In the genomic region with DNA sequence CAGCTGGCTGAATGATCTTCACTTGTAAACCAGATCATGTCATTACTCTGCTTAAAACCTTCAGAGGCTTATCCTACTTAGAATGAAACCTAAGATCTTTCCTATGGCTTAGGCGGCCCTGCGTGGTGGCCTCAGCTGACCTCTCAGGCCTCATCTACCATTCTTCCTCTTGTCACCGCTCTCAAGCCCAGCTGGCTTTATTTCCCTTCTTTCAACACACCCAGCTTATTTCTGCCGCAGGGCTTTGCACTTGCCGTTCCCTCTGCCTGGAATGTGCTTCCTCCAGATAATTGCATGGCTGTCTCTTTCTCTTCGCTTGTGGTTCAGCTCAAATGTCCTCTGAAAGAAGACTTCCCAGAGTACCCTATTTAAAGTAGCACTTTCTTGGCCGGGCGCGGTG, we compare ENCODE assay signal across 13 cellular contexts. TPM values are rescaled to one million over a fixed set of nuclear protein-coding genes. Genes with fewer than 3 reads are reported as not detected.
DNase-seq lines count a peak whose midpoint lies in the region; ATAC-seq, FAIRE-seq and TF ChIP-seq lines count a peak whose summit lies in the region.
"Had no signal": no experiment of that assay in that cellular context is flagged by ENCODE, and none has a peak within 500 bp of the region (broad histone marks: within the 10 kb centered on the region; RNA-seq: fewer than 3 reads in every experiment).

No MANE protein-coding gene starts in this region.

- ATAC-seq in natural killer cell (no peak), GM19455 (IDR thresholded peaks at IDR 0.05; ENCODE audit: unreplicated experiment) (no peak), HG02623 (IDR thresholded peaks at IDR 0.05; ENCODE audit: unreplicated experiment) (no peak)
- ATAC-seq: activated naive CD4-positive, alpha-beta T cell treated with anti-CD3 and anti-CD28 coated beads, Interleukin-2, amount 50 U/mL, for 72 hours had no signal

- H3K9me3 Mint-ChIP-seq in CD8-positive, alpha-beta memory T cell: no peaks in the 10 kb centered on the region
- no peaks in the 10 kb centered on the region for H3K9me3 Mint-ChIP-seq in astrocyte (ENCODE audit: unreplicated experiment)
- no peaks in the 10 kb centered on the region for H3K9me3 Mint-ChIP-seq in natural killer cell
- H3K9me3 Mint-ChIP-seq: activated naive CD4-positive, alpha-beta T cell treated with anti-CD3 and anti-CD28 coated beads, Interleukin-2, amount 50 U/mL, for 72 hours had no signal

- peaks cover 0 to 12% (median 3%) of the 10 kb centered on the region in 3 donors for H3K36me3 Mint-ChIP-seq in CD8-positive, alpha-beta memory T cell
- H3K36me3 Mint-ChIP-seq in astrocyte (ENCODE audit: low read depth, unreplicated experiment): no peaks in the 10 kb centered on the region
- H3K36me3 Mint-ChIP-seq in natural killer cell: no peaks in the 10 kb centered on the region

- POLR2A ChIA-PET in CD8-positive, alpha-beta memory T cell (lab: Charles Lee): interaction anchor here (0.6 kb wide), 1 partner anchor 246 kb away, joined by 10 read pairs; no protein-coding TSS in a partner anchor

- no peak overlapping the region for H3K9ac ChIP-seq in astrocyte (ENCODE audit: low read length)

- H3K79me2 ChIP-seq in astrocyte (ENCODE audit: insufficient read depth, low read length): peaks cover 11% of the 10 kb centered on the region

- intact Hi-C loops in natural killer cell (cut with micrococcal nuclease) (loop anchor here (5.0 kb wide), 2 partner anchors 48 to 337 kb away; partner anchors contain the start of genes PTGER1 and SAMD1), ascending aorta (cut with DNase I) (loop anchor here (5.0 kb wide), 2 partner anchors 67 to 332 kb away; partner anchors contain the start of gene ADGRL1)

- H3K27ac ChIP-seq in CD8-positive, alpha-beta memory T cell (ENCODE audit: low read depth, low read length): no peak overlapping the region
- H3K27ac ChIP-seq in astrocyte (ENCODE audit: low read depth, low read length): no peak overlapping the region
- H3K27ac ChIP-seq in ascending aorta: no peak overlapping the region

- peaks cover 16 to 40% (median 35%) of the 10 kb centered on the region in 3 donors for H3K4me1 Mint-ChIP-seq in CD8-positive, alpha-beta memory T cell
- peaks cover 8% of the 10 kb centered on the region for H3K4me1 Mint-ChIP-seq in astrocyte (ENCODE audit: low read depth, unreplicated experiment)
- peaks cover 40 to 50% of the 10 kb centered on the region in 2 donors for H3K4me1 Mint-ChIP-seq in natural killer cell

- no peaks in the 10 kb centered on the region for H3K9me3 ChIP-seq in CD8-positive, alpha-beta memory T cell (ENCODE audit: low read length)
- H3K9me3 ChIP-seq in astrocyte (ENCODE audit: insufficient read depth, low read depth, low read length): no peaks in the 10 kb centered on the region
- H3K9me3 ChIP-seq in ascending aorta: no peaks in the 10 kb centered on the region

- FAIRE-seq in astrocyte (lab: Jason Lieb, UNC): no peak
- FAIRE-seq: islet of Langerhans had no signal

- peak overlapping the region in 5 of 7 donors; percentile 12 to 70 (median 36) for H3K4me3 Mint-ChIP-seq in CD8-positive, alpha-beta memory T cell
- H3K4me3 Mint-ChIP-seq in astrocyte (ENCODE audit: unreplicated experiment) (peak overlapping the region; percentile 73), natural killer cell (no peak overlapping the region)

- H3K36me3 ChIP-seq in CD8-positive, alpha-beta memory T cell (ENCODE audit: insufficient read depth, low read length): no peaks in the 10 kb centered on the region
- H3K36me3 ChIP-seq in astrocyte (ENCODE audit: insufficient read depth, low read length) (no peaks in the 10 kb centered on the region), ascending aorta (no peaks in the 10 kb centered on the region)

- peak overlapping the region in 4 of 8 donors; percentile 17 to 83 (median 58) for H3K27ac Mint-ChIP-seq in CD8-positive, alpha-beta memory T cell
- H3K27ac Mint-ChIP-seq in astrocyte (ENCODE audit: unreplicated experiment): no peak overlapping the region
- peak overlapping the region; percentile 39 to 76 for H3K27ac Mint-ChIP-seq in natural killer cell

- CTCF ChIA-PET in CD8-positive, alpha-beta memory T cell (lab: Charles Lee): interaction anchor here (0.7 to 2.5 kb wide), 5 partner anchors 59 to 264 kb away, joined by 3 to 12 read pairs (median 4); no protein-coding TSS in a partner anchor

- H4K20me1 ChIP-seq in astrocyte (ENCODE audit: insufficient read depth, low read length): peaks cover 9% of the 10 kb centered on the region

- H2AFZ ChIP-seq in astrocyte (ENCODE audit: low read depth, low read length): no peak overlapping the region

- no peak overlapping the region for H3K4me2 ChIP-seq in astrocyte (ENCODE audit: low read length)

- H3K4me3 ChIP-seq in CD8-positive, alpha-beta memory T cell (ENCODE audit: low read length): no peak overlapping the region
- H3K4me3 ChIP-seq in astrocyte (ENCODE audit: insufficient read depth, low read depth, low read length) (no peak overlapping the region), ascending aorta (no peak overlapping the region)
- H3K4me3 ChIP-seq: skin epidermis had no signal

- no peaks in the 10 kb centered on the region for H3K27me3 ChIP-seq in CD8-positive, alpha-beta memory T cell (ENCODE audit: insufficient read depth, low read length, poor library complexity, severe bottlenecking)
- H3K27me3 ChIP-seq in astrocyte (ENCODE audit: insufficient read depth, low read length) (no peaks in the 10 kb centered on the region), ascending aorta (no peaks in the 10 kb centered on the region)

- no peak for DNase-seq in CD8-positive, alpha-beta memory T cell
- DNase-seq in MV-4-11 (lab: John Stamatoyannopoulos, UW) (peak; percentile 98), astrocyte (ENCODE audit: low read depth) (no peak), natural killer cell (no peak), ascending aorta (ENCODE audit: low spot score in 2 of 2) (no peak)
- no peak for DNase-seq in activated naive CD4-positive, alpha-beta T cell (lab: John Stamatoyannopoulos, UW)
- DNase-seq: activated CD4-positive, alpha-beta T cell treated with anti-CD3 and anti-CD28 coated beads for 1 hour; COR-L47 had no signal

- H3K27me3 Mint-ChIP-seq in CD8-positive, alpha-beta memory T cell: no peaks in the 10 kb centered on the region
- H3K27me3 Mint-ChIP-seq in astrocyte (ENCODE audit: low read depth, unreplicated experiment) (no peaks in the 10 kb centered on the region), natural killer cell (ENCODE audit: low read depth in 2 of 2) (no peaks in the 10 kb centered on the region)

- H3K4me1 ChIP-seq in CD8-positive, alpha-beta memory T cell (ENCODE audit: insufficient read depth, low read length): peaks cover 23% of the 10 kb centered on the region
- H3K4me1 ChIP-seq in astrocyte (ENCODE audit: insufficient read depth, low read length): peaks cover 8% of the 10 kb centered on the region
- peaks cover 11 to 21% of the 10 kb centered on the region in 2 donors for H3K4me1 ChIP-seq in ascending aorta

- TF ChIP-seq CTCF in astrocyte (IDR thresholded peaks at IDR 0.05; ENCODE audit: insufficient read depth, low read depth, low read length) (no peak), natural killer cell (IDR thresholded peaks at IDR 0.05) (no peak), ascending aorta (IDR thresholded peaks at IDR 0.05) (no peak)

RNA-seq across cellular contexts. Expression of gene ASF1B, which starts 3.6 kb away (rescaled TPM):
- total RNA-seq in CD8-positive, alpha-beta memory T cell: 10 to 100 TPM; 75.0 to 76.2 TPM
- 4.5 TPM for polyA plus RNA-seq in CD8-positive, alpha-beta memory T cell
- total RNA-seq in astrocyte: 1.1 and 1.9 TPM in 2 replicates
- 1 to 10 TPM; 4.5 to 5.5 (median 4.8) TPM for total RNA-seq in natural killer cell
- 7.8 TPM for total RNA-seq in ascending aorta

RNA-seq across cellular contexts. Expression of gene PRKACA, which starts 22.4 kb away (rescaled TPM):
- 10 to 100 TPM; 77.3 to 81.0 TPM for total RNA-seq in CD8-positive, alpha-beta memory T cell
- 1.5 TPM for polyA plus RNA-seq in CD8-positive, alpha-beta memory T cell
- 80.5 and 82.6 TPM in 2 replicates for total RNA-seq in astrocyte
- total RNA-seq in natural killer cell: 10 to 100 TPM; 68.6 to 71.8 (median 69.3) TPM
- total RNA-seq in ascending aorta: 92.6 TPM

RNA-seq across cellular contexts. Expression of gene SAMD1, which starts 49.4 kb away (rescaled TPM):
- 100 to 1,000 TPM in 1 of 2 experiments, 10 to 100 TPM in 1; 97.8 to 105 TPM for total RNA-seq in CD8-positive, alpha-beta memory T cell
- 2.8 TPM for polyA plus RNA-seq in CD8-positive, alpha-beta memory T cell
- total RNA-seq in astrocyte: 36.8 and 41.7 TPM in 2 replicates
- 10 to 100 TPM; 30.8 to 33.0 (median 30.9) TPM for total RNA-seq in natural killer cell
- 9.4 TPM for total RNA-seq in ascending aorta

RNA-seq across cellular contexts. Expression of gene C19orf67, which starts 54.4 kb away (rescaled TPM):
- under 1 TPM in 1 of 2 experiments, not detected in 1; 0.42 TPM for total RNA-seq in CD8-positive, alpha-beta memory T cell
- not detected for polyA plus RNA-seq in CD8-positive, alpha-beta memory T cell
- not detected in 2 replicates for total RNA-seq in astrocyte
- total RNA-seq in natural killer cell: under 1 TPM in 2 of 3 donors, not detected in 1; 0.35 to 0.53 TPM
- not detected for total RNA-seq in ascending aorta
- total RNA-seq: activated naive CD4-positive, alpha-beta T cell treated with anti-CD3 and anti-CD28 coated beads, Interleukin-2, amount 50 U/mL, for 72 hours had no signal
